33 cellular contexts compared by ENCODE assay signal in genomic region chr12:100520048-100520769, GRCh38. TPM values are rescaled to one million over a fixed set of nuclear protein-coding genes. Genes with fewer than 3 reads are reported as not detected.
"Had no signal": no experiment of that assay in that cellular context is flagged by ENCODE, and none has a peak within 500 bp of the region (broad histone marks: within the 10 kb centered on the region; RNA-seq: fewer than 3 reads in every experiment).

No MANE protein-coding gene starts in this region.

- H3K4me1 ChIP-seq: esophagus squamous epithelium, left ventricle myocardium inferior, lower lobe of right lung, psoas muscle, spleen, testis, tibial artery, upper lobe of left lung had no signal

- H3K27me3 ChIP-seq: testis, upper lobe of left lung had no signal

- H3K27ac Mint-ChIP-seq: effector memory CD8-positive, alpha-beta T cell; memory B cell; naive B cell; natural killer cell treated with Interleukin-12 subunit alpha and Interleukin-12 subunit beta and Interleukin-15 and Interleukin-18, amount 100 ng/mL, for 72 hours; stimulated activated memory B cell treated with anti-CD40 and anti-IgM and Interleukin-4, amounts not matched to agents 10 μg/mL and 1 μg/mL and 100 μg/mL, for 72 hours had no signal

- H3K27ac ChIP-seq: esophagus squamous epithelium, left ventricle myocardium inferior, lower lobe of right lung, psoas muscle, skin epidermis, spleen, testis, tibial artery, upper lobe of left lung had no signal

- H3K4me1 Mint-ChIP-seq: memory B cell; naive B cell; neural crest cell; stimulated activated memory B cell treated with anti-CD40 and anti-IgM and Interleukin-4, amounts not matched to agents 10 μg/mL and 1 μg/mL and 100 μg/mL, for 72 hours had no signal

- H3K4me3 Mint-ChIP-seq: effector memory CD8-positive, alpha-beta T cell; memory B cell; naive B cell; natural killer cell treated with Interleukin-12 subunit alpha and Interleukin-12 subunit beta and Interleukin-15 and Interleukin-18, amount 100 ng/mL, for 72 hours; neural crest cell; stimulated activated memory B cell treated with anti-CD40 and anti-IgM and Interleukin-4, amounts not matched to agents 10 μg/mL and 1 μg/mL and 100 μg/mL, for 72 hours had no signal

- H3K9me3 ChIP-seq: esophagus squamous epithelium, lower lobe of right lung, psoas muscle, testis, tibial artery, upper lobe of left lung had no signal

- H3K4me3 ChIP-seq: esophagus squamous epithelium, left ventricle myocardium inferior, lower lobe of right lung, mucosa of descending colon, psoas muscle, skin epidermis, spleen, testis, tibial artery, upper lobe of left lung had no signal

- ATAC-seq: effector memory CD8-positive, alpha-beta T cell; left cardiac atrium; lower lobe of right lung; mucosa of descending colon; psoas muscle; right cardiac atrium; stimulated activated memory B cell treated with anti-CD40 and anti-IgM and Interleukin-4, amounts not matched to agents 10 μg/mL and 1 μg/mL and 100 μg/mL, for 72 hours; stimulated activated naive CD8-positive, alpha-beta T cell treated with anti-CD3 and anti-CD28 coated beads, Interleukin-15, Interleukin-2, amounts not matched to agents 100 U/mL and 50 U/mL, for 24 hours had no signal

- DNase-seq: cerebellar nuclear complex; cortex of kidney; effector memory CD8-positive, alpha-beta T cell; erythroblast; esophagus squamous epithelium; foreskin melanocyte; head of caudate nucleus; left cardiac atrium; left ventricle myocardium inferior; lower lobe of right lung; mucosa of descending colon; naive B cell; posterior cingulate gyrus; psoas muscle; right cardiac atrium; spleen; stimulated activated CD4-positive, alpha-beta T cell treated with anti-CD3 and anti-CD28 coated beads, Interleukin-4, amount 100 ng/mL, for 4 hours; stimulated activated naive CD8-positive, alpha-beta T cell treated with anti-CD3 and anti-CD28 coated beads, Interleukin-15, Interleukin-2, amounts not matched to agents 100 U/mL and 50 U/mL, for 24 hours; substantia nigra; testis; tibial artery; upper lobe of left lung had no signal

- FAIRE-seq: endometrium, islet of Langerhans, urothelium cell line had no signal

- H3K36me3 Mint-ChIP-seq: memory B cell; naive B cell; natural killer cell treated with Interleukin-12 subunit alpha and Interleukin-12 subunit beta and Interleukin-15 and Interleukin-18, amount 100 ng/mL, for 72 hours; stimulated activated memory B cell treated with anti-CD40 and anti-IgM and Interleukin-4, amounts not matched to agents 10 μg/mL and 1 μg/mL and 100 μg/mL, for 72 hours had no signal

- H3K36me3 ChIP-seq: esophagus squamous epithelium, left ventricle myocardium inferior, lower lobe of right lung, spleen, tibial artery, upper lobe of left lung had no signal

RNA-seq across cellular contexts. Expression of gene NR1H4, which starts 46.5 kb away (rescaled TPM):
- total RNA-seq: dermis microvascular lymphatic vessel endothelial cell; esophagus squamous epithelium; glomerular endothelial cell; left cardiac atrium; left ventricle myocardium inferior; lower lobe of right lung; natural killer cell treated with Interleukin-12 subunit alpha and Interleukin-12 subunit beta and Interleukin-15 and Interleukin-18, amount 100 ng/mL, for 72 hours; neural crest cell; osteocyte had no signal
- polyA plus RNA-seq: psoas muscle had no signal
